In genomic region chrX:13764765-13765164, GRCh38 we compare ENCODE assay signal across 11 cellular contexts. TPM values are rescaled to one million over a fixed set of nuclear protein-coding genes. Genes with fewer than 3 reads are reported as not detected.
A peak's percentile ranks its signal among the peaks of the same experiment; 100 is the strongest.
DNase-seq lines count a peak whose midpoint lies in the region; ATAC-seq, FAIRE-seq and TF ChIP-seq lines count a peak whose summit lies in the region.
"Had no signal": no experiment of that assay in that cellular context is flagged by ENCODE, and none has a peak within 500 bp of the region (broad histone marks: within the 10 kb centered on the region; RNA-seq: fewer than 3 reads in every experiment).

No MANE protein-coding gene starts in this region.

- H3K4me1 Mint-ChIP-seq in glutamatergic neuron (ENCODE audit: low read depth, unreplicated experiment): peaks cover 26% of the 10 kb centered on the region

- no peak overlapping the region for H3K4me2 ChIP-seq in SK-N-SH

- H2AFZ ChIP-seq in SK-N-SH (ENCODE audit: low read depth): no peak overlapping the region

- peak; percentile 56 for TF ChIP-seq RAD21 in SK-N-SH (IDR thresholded peaks at IDR 0.05; ENCODE audit: low read length)

- H3K79me2 ChIP-seq in SK-N-SH (ENCODE audit: insufficient read depth): no peaks in the 10 kb centered on the region; the same call in 1 of the 2 replicates

- POLR2A ChIA-PET in SK-N-SH (lab: Yijun Ruan, JAX): interaction anchor here (0.5 kb wide), 1 partner anchor 287 kb away, joined by 3 read pairs; no protein-coding TSS in a partner anchor

- H3K9me2 ChIP-seq in SK-N-SH: no peaks in the 10 kb centered on the region

- FAIRE-seq in pancreas (lab: Jason Lieb, UNC) (no peak), RCC 7860 (lab: Jason Lieb, UNC) (no peak)

- H3K4me1 ChIP-seq in SK-N-SH (ENCODE audit: control insufficient read depth in 1 of 2, insufficient read depth in 2 of 2, low read depth in 1 of 2, low read length in 1 of 2) (peaks cover 0 to 2% of the 10 kb centered on the region in 2 experiments; a peak in 1 of 4 replicates), pancreas (peaks cover 0 to 6% (median 0%) of the 10 kb centered on the region in 3 donors)

- peaks cover 3% of the 10 kb centered on the region for H3K27me3 Mint-ChIP-seq in glutamatergic neuron (ENCODE audit: unreplicated experiment)

- no peak overlapping the region for H3K9ac ChIP-seq in SK-N-SH

- peak; percentile 37 for TF ChIP-seq CTCF in SK-N-SH (IDR thresholded peaks at IDR 0.05)
- peak; percentile 20 for TF ChIP-seq CTCF in glutamatergic neuron (IDR thresholded peaks at IDR 0.05; ENCODE audit: partially characterized antibody, unreplicated experiment)
- TF ChIP-seq CTCF in pancreas (IDR thresholded peaks at IDR 0.05): peak in 2 of 4 donors; percentile 8 to 16

- H3K27ac ChIP-seq in SK-N-SH (ENCODE audit: low read depth in 2 of 2, low read length in 1 of 2) (no peak overlapping the region), pancreas (peak overlapping the region in 1 of 4 donors; percentile 24)

- peak overlapping the region; percentile 89 for H3K27ac Mint-ChIP-seq in glutamatergic neuron (ENCODE audit: unreplicated experiment)

- DNase-seq in EH (ENCODE audit: low read depth): peak; percentile 2
- peak; percentile 72 for DNase-seq in SK-N-SH
- peak; percentile 77 for DNase-seq in glutamatergic neuron
- peak in 4 of 6 donors; percentile 13 to 37 (median 23) for DNase-seq in pancreas
- DNase-seq in RCC 7860 (ENCODE audit: low spot score): no peak
- no peak for DNase-seq in occipital lobe (lab: John Stamatoyannopoulos, UW)
- DNase-seq: activated naive CD4-positive, alpha-beta T cell treated with anti-CD3 and anti-CD28 coated beads, Interleukin-2, amount 50 U/mL, for 16 hours; IMR-90; stimulated activated CD4-positive, alpha-beta T cell treated with anti-CD3 and anti-CD28 coated beads, Interleukin-1b, Interleukin-23, amount 100 ng/mL, for 48 hours had no signal

- H3K4me3 ChIP-seq in SK-N-SH (ENCODE audit: low read depth in 2 of 2, low read length in 1 of 2) (no peak overlapping the region; a peak in 1 of 4 replicates), pancreas (no peak overlapping the region)

- CTCF ChIA-PET in SK-N-SH (lab: Yijun Ruan, JAX): interaction anchor here (0.7 to 4.2 kb wide), 10 partner anchors 11 to 267 kb away, joined by 3 to 20 read pairs (median 4); partner anchors contain the start of genes GEMIN8, OFD1 and TRAPPC2

- peaks cover 7% of the 10 kb centered on the region for H3K9me3 Mint-ChIP-seq in glutamatergic neuron (ENCODE audit: unreplicated experiment)

- no peaks in the 10 kb centered on the region for H3K9me3 ChIP-seq in SK-N-SH
- H3K9me3 ChIP-seq in pancreas: no peaks in the 10 kb centered on the region

- intact Hi-C loops in pancreas (cut with DNase I): no loop called here

- TF ChIP-seq EP300 in SK-N-SH (IDR thresholded peaks at IDR 0.05; ENCODE audit: borderline replicate concordance in 1 of 2, low read depth in 1 of 2, low read length in 1 of 2): no peak

- H3F3A ChIP-seq in SK-N-SH (replicated peaks; ENCODE audit: insufficient read depth): no peaks in the 10 kb centered on the region

- WGBS in SK-N-SH (ENCODE audit: low lambda C conversion rate): 71% methylated on average over 6 of the region's 6 CpGs
- WGBS in pancreas, 2 donors: 32 to 47% methylated on average over 6 of the region's 6 CpGs

- H3K4me3 Mint-ChIP-seq in glutamatergic neuron (ENCODE audit: unreplicated experiment): no peak overlapping the region

- no peaks in the 10 kb centered on the region for H4K20me1 ChIP-seq in SK-N-SH (ENCODE audit: insufficient read depth)

- H3K27me3 ChIP-seq in SK-N-SH (ENCODE audit: insufficient read depth) (no peaks in the 10 kb centered on the region), pancreas (no peaks in the 10 kb centered on the region)

- ATAC-seq in pancreas (peak; percentile 75 to 90 (median 83)), HG02970 (IDR thresholded peaks at IDR 0.05; ENCODE audit: low FRiP score, unreplicated experiment) (no peak), HG03280 (IDR thresholded peaks at IDR 0.05; ENCODE audit: unreplicated experiment) (no peak)

- no peaks in the 10 kb centered on the region for H3K36me3 Mint-ChIP-seq in glutamatergic neuron (ENCODE audit: unreplicated experiment)

- H3K36me3 ChIP-seq in SK-N-SH (replicated peaks in 1 of 2; ENCODE audit: control insufficient read depth in 1 of 2, insufficient read depth in 2 of 2, low read length in 1 of 2): peaks cover 66 to 88% of the 10 kb centered on the region in 2 experiments
- H3K36me3 ChIP-seq in pancreas: peaks cover 0 to 49% (median 0%) of the 10 kb centered on the region in 3 donors

TF ChIP-seq in SK-N-SH, 30 proteins besides CTCF, POLR2A, EP300 and RAD21:
- peak; percentile 51; the same call in 1 of the 2 replicates for TF ChIP-seq SMC3 (IDR thresholded peaks at IDR 0.05; ENCODE audit: low read depth, low read length)
- no peak for TF ChIP-seq RCOR1 (IDR thresholded peaks at IDR 0.05; ENCODE audit: low read length)

RNA-seq across cellular contexts. Expression of gene OFD1, which starts 30.2 kb away (rescaled TPM):
- 13.4 and 16.5 TPM in 2 replicates for polyA plus RNA-seq in SK-N-SH (2012; rRNA removed)
- polyA plus RNA-seq in SK-N-SH (2012; cell fraction: cytosol; rRNA removed): 8.3 and 9.3 TPM in 2 replicates
- polyA plus RNA-seq in SK-N-SH (2012; cell fraction: nucleus; rRNA removed): 71.4 and 113 TPM in 2 replicates
- total RNA-seq in glutamatergic neuron (ENCODE audit: unreplicated experiment): 28.5 TPM
- total RNA-seq in pancreas: 10 to 100 TPM; 13.1 to 32.9 (median 17.6) TPM
- 10 to 100 TPM; 54.5 to 91.0 TPM for polyA plus RNA-seq in pancreas
- 20.7 TPM for total RNA-seq in occipital lobe

RNA-seq across cellular contexts. Expression of gene TRAPPC2, which starts 30.3 kb away (rescaled TPM):
- 10.4 and 12.5 TPM in 2 replicates for polyA plus RNA-seq in SK-N-SH (2012; rRNA removed)
- 11.0 and 12.0 TPM in 2 replicates for polyA plus RNA-seq in SK-N-SH (2012; cell fraction: cytosol; rRNA removed)
- 14.3 and 22.0 TPM in 2 replicates for polyA plus RNA-seq in SK-N-SH (2012; cell fraction: nucleus; rRNA removed)
- 25.8 TPM for total RNA-seq in glutamatergic neuron (ENCODE audit: unreplicated experiment)
- 10 to 100 TPM in 2 of 6 donors, 1 to 10 TPM in 4; 6.8 to 13.2 (median 9.4) TPM for total RNA-seq in pancreas
- 1 to 10 TPM; 4.4 to 6.9 TPM for polyA plus RNA-seq in pancreas
- 76.7 TPM for total RNA-seq in occipital lobe

RNA-seq across cellular contexts. Expression of gene GPM6B, which starts 52.1 kb away (rescaled TPM):
- 0.71 and 1.2 TPM in 2 replicates for polyA plus RNA-seq in SK-N-SH (2012; rRNA removed)
- 0.73 and 2.3 TPM in 2 replicates for polyA plus RNA-seq in SK-N-SH (2012; cell fraction: cytosol; rRNA removed)
- 0.16 and 0.68 TPM in 2 replicates for polyA plus RNA-seq in SK-N-SH (2012; cell fraction: nucleus; rRNA removed)
- total RNA-seq in glutamatergic neuron (ENCODE audit: unreplicated experiment): 516 TPM
- 1 to 10 TPM in 4 of 6 donors, under 1 TPM in 2; 0.47 to 3.0 (median 1.7) TPM for total RNA-seq in pancreas
- 1 to 10 TPM in 1 of 2 donors, under 1 TPM in 1; 0.57 to 1.8 TPM for polyA plus RNA-seq in pancreas
- 418 TPM for total RNA-seq in occipital lobe

Comparison
In these comparisons a context has a peak if more than half of its experiments do, and no peak if none do; other contexts are left out.
1. DNase-seq: peak in EH (single experiment), SK-N-SH (single experiment), glutamatergic neuron (single experiment) and pancreas (4 of 6); none in RCC 7860 (single experiment) and occipital lobe (single experiment).
2. ATAC-seq: peak in pancreas (4 of 4); none in HG02970 (single experiment) and HG03280 (single experiment).
3. RNA of gene GPM6B, which starts 52.1 kb away (total RNA-seq): 516 TPM in glutamatergic neuron (single experiment) and 418 TPM in occipital lobe (single experiment); 0.47 to 3.0 TPM in pancreas; every median in the first group is over 100 times any median in the second.